ENCODE assay signal across 35 cellular contexts in genomic region chr18:23534276-23534675, GRCh38.
"Had no signal": no experiment of that assay in that cellular context is flagged by ENCODE, and none has a peak within 500 bp of the region (broad histone marks: within the 10 kb centered on the region; RNA-seq: fewer than 3 reads in every experiment).

No MANE protein-coding gene starts in this region.

- H3K4me3 ChIP-seq: adrenal gland, ascending aorta, body of pancreas, breast epithelium had no signal

- H3K9me3 ChIP-seq: adrenal gland, ascending aorta, body of pancreas, breast epithelium had no signal

- H3K4me1 ChIP-seq: adrenal gland, ascending aorta, body of pancreas, breast epithelium had no signal

- H3K27ac Mint-ChIP-seq: activated naive CD4-positive, alpha-beta T cell treated with anti-CD3 and anti-CD28 coated beads for 36 hours; activated naive CD4-positive, alpha-beta T cell treated with anti-CD3 and anti-CD28 coated beads, Interleukin-2, amount 50 U/mL, for 24 hours; activated naive CD8-positive, alpha-beta T cell treated with anti-CD3 and anti-CD28 coated beads for 36 hours; activated naive CD8-positive, alpha-beta T cell treated with anti-CD3 and anti-CD28 coated beads, Interleukin-2, amount 10 ng/mL, durations not matched to agents 7 days and 5 days; activated naive CD8-positive, alpha-beta T cell treated with anti-CD3 and anti-CD28 coated beads, Interleukin-2, amount 50 U/mL, for 24 hours; activated T-cell treated with anti-CD3 and anti-CD28 coated beads, Interleukin-2, amount 50 U/mL, for 72 hours; activated T-helper 1 cell treated with anti-CD3 and anti-CD28 coated beads, Interleukin-12 subunit alpha, Interleukin-12 subunit beta, Interleukin-2, Interleukin-4 antibody, amounts not matched to agents 30 ng/mL and 10 ng/mL and 1 ng/mL, durations not matched to agents 14 hours and 24 hours and 36 hours; activated T-helper 17 cell treated with anti-CD3 and anti-CD28 coated beads, Interleukin-2, amount 50 U/mL, for 72 hours; activated T-helper 2 cell treated with anti-CD3 and anti-CD28 coated beads, Interferon-gamma antibody, Interleukin-2, Interleukin-4, amounts not matched to agents 10 μg/mL and 5 μg/mL and 100 μg/mL, durations not matched to agents 14 hours and 24 hours and 36 hours had no signal

- H3K4me1 Mint-ChIP-seq: brain; central memory CD8-positive, alpha-beta T cell had no signal

- H3K27me3 ChIP-seq: adrenal gland, ascending aorta, body of pancreas, brain microvascular endothelial cell, breast epithelium had no signal

- ATAC-seq: activated naive CD4-positive, alpha-beta T cell treated with anti-CD3 and anti-CD28 coated beads, Interleukin-2, amount 50 U/mL, for 72 hours; activated naive CD8-positive, alpha-beta T cell treated with anti-CD3 and anti-CD28 coated beads, Interleukin-2, amount 50 U/mL, for 24 hours; activated T-cell treated with anti-CD3 and anti-CD28 coated beads, Interleukin-2, amount 50 U/mL, for 4 hours; activated T-cell treated with anti-CD3 and anti-CD28 coated beads, Interleukin-2, amount 50 U/mL, for 72 hours; activated T-helper 17 cell treated with anti-CD3 and anti-CD28 coated beads, Interleukin-2, amount 50 U/mL, for 72 hours; body of pancreas had no signal

- DNase-seq: activated effector memory CD4-positive, alpha-beta T cell treated with anti-CD3 and anti-CD28 coated beads, Interleukin-2, amount 50 U/mL, for 16 hours; activated effector memory CD4-positive, alpha-beta T cell treated with Interleukin-2 at 50 U/mL for 16 hours; activated gamma-delta T cell; activated gamma-delta T cell treated with Interleukin-2 at 50 U/mL for 16 hours; activated naive CD4-positive, alpha-beta T cell; activated naive CD4-positive, alpha-beta T cell treated with anti-CD3 and anti-CD28 coated beads for 36 hours; activated naive CD4-positive, alpha-beta T cell treated with anti-CD3 and anti-CD28 coated beads, Interleukin-2, amount 10 ng/mL, durations not matched to agents 7 days and 5 days; activated naive CD4-positive, alpha-beta T cell treated with anti-CD3 and anti-CD28 coated beads, Interleukin-2, amount 50 U/mL, for 16 hours; activated naive CD4-positive, alpha-beta T cell treated with Interleukin-2 at 50 U/mL for 16 hours; activated naive CD8-positive, alpha-beta T cell treated with anti-CD3 and anti-CD28 coated beads for 36 hours; activated naive CD8-positive, alpha-beta T cell treated with anti-CD3 and anti-CD28 coated beads, Interleukin-2, amount 10 ng/mL, durations not matched to agents 7 days and 5 days; activated naive CD8-positive, alpha-beta T cell treated with anti-CD3 and anti-CD28 coated beads, Interleukin-2, amount 50 U/mL, for 24 hours; activated T-cell treated with anti-CD3 and anti-CD28 coated beads for 4 hours; activated T-cell treated with anti-CD3 and anti-CD28 coated beads, Interleukin-2, amount 50 U/mL, for 1 hour; activated T-cell treated with anti-CD3 and anti-CD28 coated beads, Interleukin-2, amount 50 U/mL, for 4 hours; activated T-cell treated with anti-CD3 and anti-CD28 coated beads, Interleukin-2, amount 50 U/mL, for 72 hours; adrenal gland; amniotic stem cell; amygdala; anterior cingulate cortex; body of pancreas; brain microvascular endothelial cell; caudate nucleus; central memory CD4-positive, alpha-beta T cell; cerebellar nuclear complex had no signal

- H3K27me3 Mint-ChIP-seq: activated naive CD4-positive, alpha-beta T cell treated with anti-CD3 and anti-CD28 coated beads, Interleukin-2, amount 10 ng/mL, durations not matched to agents 7 days and 5 days; activated naive CD4-positive, alpha-beta T cell treated with anti-CD3 and anti-CD28 coated beads, Interleukin-2, amount 50 U/mL, for 24 hours; activated naive CD8-positive, alpha-beta T cell; activated naive CD8-positive, alpha-beta T cell treated with anti-CD3 and anti-CD28 coated beads for 36 hours; activated naive CD8-positive, alpha-beta T cell treated with anti-CD3 and anti-CD28 coated beads, Interleukin-2, amount 10 ng/mL, durations not matched to agents 7 days and 5 days; activated naive CD8-positive, alpha-beta T cell treated with anti-CD3 and anti-CD28 coated beads, Interleukin-2, amount 50 U/mL, for 24 hours; activated T-helper 17 cell treated with anti-CD3 and anti-CD28 coated beads, Interleukin-2, amount 50 U/mL, for 72 hours; central memory CD8-positive, alpha-beta T cell had no signal

- H3K27ac ChIP-seq: ascending aorta, body of pancreas, brain microvascular endothelial cell, breast epithelium had no signal

- H3K9me3 Mint-ChIP-seq: activated naive CD4-positive, alpha-beta T cell treated with anti-CD3 and anti-CD28 coated beads for 36 hours; activated naive CD4-positive, alpha-beta T cell treated with anti-CD3 and anti-CD28 coated beads, Interleukin-2, amount 10 ng/mL, durations not matched to agents 7 days and 5 days; activated naive CD4-positive, alpha-beta T cell treated with anti-CD3 and anti-CD28 coated beads, Interleukin-2, amount 50 U/mL, for 24 hours; activated naive CD4-positive, alpha-beta T cell treated with anti-CD3 and anti-CD28 coated beads, Interleukin-2, amount 50 U/mL, for 72 hours; activated naive CD8-positive, alpha-beta T cell treated with anti-CD3 and anti-CD28 coated beads for 36 hours; activated naive CD8-positive, alpha-beta T cell treated with anti-CD3 and anti-CD28 coated beads, Interleukin-2, amount 10 ng/mL, durations not matched to agents 7 days and 5 days; activated naive CD8-positive, alpha-beta T cell treated with anti-CD3 and anti-CD28 coated beads, Interleukin-2, amount 50 U/mL, for 24 hours; activated T-cell treated with anti-CD3 and anti-CD28 coated beads, Interleukin-2, amount 50 U/mL, for 4 hours; activated T-cell treated with anti-CD3 and anti-CD28 coated beads, Interleukin-2, amount 50 U/mL, for 72 hours; activated T-helper 1 cell treated with anti-CD3 and anti-CD28 coated beads, Interleukin-12 subunit alpha, Interleukin-12 subunit beta, Interleukin-2, Interleukin-4 antibody, amounts not matched to agents 30 ng/mL and 10 ng/mL and 1 ng/mL, durations not matched to agents 14 hours and 24 hours and 36 hours; activated T-helper 17 cell treated with anti-CD3 and anti-CD28 coated beads, Interleukin-2, amount 50 U/mL, for 72 hours; activated T-helper 2 cell treated with anti-CD3 and anti-CD28 coated beads, Interferon-gamma antibody, Interleukin-2, Interleukin-4, amounts not matched to agents 10 μg/mL and 5 μg/mL and 100 μg/mL, durations not matched to agents 14 hours and 24 hours and 36 hours; brain; central memory CD8-positive, alpha-beta T cell had no signal

- H3K4me3 Mint-ChIP-seq: activated naive CD4-positive, alpha-beta T cell treated with anti-CD3 and anti-CD28 coated beads for 36 hours; activated naive CD4-positive, alpha-beta T cell treated with anti-CD3 and anti-CD28 coated beads, Interleukin-2, amount 10 ng/mL, durations not matched to agents 7 days and 5 days; activated naive CD4-positive, alpha-beta T cell treated with anti-CD3 and anti-CD28 coated beads, Interleukin-2, amount 50 U/mL, for 24 hours; activated naive CD8-positive, alpha-beta T cell; activated naive CD8-positive, alpha-beta T cell treated with anti-CD3 and anti-CD28 coated beads for 36 hours; activated naive CD8-positive, alpha-beta T cell treated with anti-CD3 and anti-CD28 coated beads, Interleukin-2, amount 10 ng/mL, durations not matched to agents 7 days and 5 days; activated naive CD8-positive, alpha-beta T cell treated with anti-CD3 and anti-CD28 coated beads, Interleukin-2, amount 50 U/mL, for 24 hours; activated T-cell treated with anti-CD3 and anti-CD28 coated beads, Interleukin-2, amount 50 U/mL, for 4 hours; activated T-cell treated with anti-CD3 and anti-CD28 coated beads, Interleukin-2, amount 50 U/mL, for 72 hours; activated T-helper 1 cell treated with anti-CD3 and anti-CD28 coated beads, Interleukin-12 subunit alpha, Interleukin-12 subunit beta, Interleukin-2, Interleukin-4 antibody, amounts not matched to agents 30 ng/mL and 10 ng/mL and 1 ng/mL, durations not matched to agents 14 hours and 24 hours and 36 hours; activated T-helper 17 cell treated with anti-CD3 and anti-CD28 coated beads, Interleukin-2, amount 50 U/mL, for 72 hours; brain; central memory CD8-positive, alpha-beta T cell had no signal
